ENCODE assay signal across 13 cellular contexts in the genomic region with DNA sequence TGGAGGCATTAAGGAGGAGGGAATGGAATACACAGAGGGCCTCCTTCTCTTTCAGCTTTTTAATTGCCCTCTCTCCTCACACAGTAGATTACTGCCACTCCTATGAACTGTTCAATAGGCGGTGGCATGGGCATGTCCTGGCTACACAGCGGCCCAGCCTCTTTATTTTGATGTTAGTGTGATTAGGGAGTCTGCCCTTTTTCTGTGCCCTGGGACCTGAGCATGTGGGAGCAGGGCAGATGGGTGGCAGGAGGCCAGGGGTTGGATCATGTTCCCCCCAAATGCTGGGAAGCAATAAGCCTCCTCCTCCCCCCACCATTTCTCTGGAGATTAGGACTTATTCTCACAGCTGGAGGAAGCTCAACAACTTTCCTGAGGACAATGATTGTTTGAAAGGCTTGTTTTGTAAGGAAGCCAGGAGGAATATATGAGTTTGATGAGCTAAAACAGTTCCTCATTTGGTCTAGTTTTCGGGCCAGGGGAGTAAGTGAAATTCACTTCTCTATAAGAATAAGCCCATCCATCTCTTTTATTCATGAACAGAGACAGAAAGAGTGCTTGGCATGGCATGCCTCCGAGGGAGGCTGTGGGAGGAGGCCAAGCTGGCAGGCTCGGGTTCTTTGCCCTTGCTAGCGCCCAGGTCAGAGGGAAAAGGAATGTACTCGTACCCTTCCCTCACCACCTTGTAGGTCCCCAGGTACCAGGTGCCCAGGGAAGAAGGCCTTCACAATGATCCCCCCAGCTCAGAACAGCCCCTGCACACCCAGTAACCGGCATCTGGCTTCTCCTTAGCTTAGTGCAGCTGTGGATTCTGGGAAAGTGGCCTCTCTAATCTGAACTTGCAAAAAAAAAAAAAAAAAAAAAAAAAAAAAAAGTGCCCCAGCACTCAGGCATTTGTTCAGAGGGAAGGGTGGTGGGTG. TPM values are rescaled to one million over a fixed set of nuclear protein-coding genes. Genes with fewer than 3 reads are reported as not detected.
DNase-seq lines count a peak whose midpoint lies in the region; ATAC-seq, FAIRE-seq and TF ChIP-seq lines count a peak whose summit lies in the region.
"Had no signal": no experiment of that assay in that cellular context is flagged by ENCODE, and none has a peak within 500 bp of the region (broad histone marks: within the 10 kb centered on the region; RNA-seq: fewer than 3 reads in every experiment).

No MANE protein-coding gene starts in this region.

- no peak for TF ChIP-seq CTCF in WTC11 (IDR thresholded peaks at IDR 0.05)
- no peak for TF ChIP-seq CTCF in retinal pigment epithelial cell (conservative IDR thresholded peaks at IDR 0.05; ENCODE audit: low read depth, low read length)

- no peak for ATAC-seq in WTC11
- ATAC-seq in GM18868 (IDR thresholded peaks at IDR 0.05; ENCODE audit: unreplicated experiment) = no peak

- CTCF ChIA-PET in WTC11 (lab: Charles Lee) = interaction anchor here (0.6 to 2.3 kb wide), 13 partner anchors 15 to 509 kb away, joined by 3 to 12 read pairs (median 4); partner anchors contain the start of gene HEPACAM

- H3K27me3 Mint-ChIP-seq in WTC11 (ENCODE audit: low read depth) = peaks cover 92% of the 10 kb centered on the region

- H3K4me3 Mint-ChIP-seq in WTC11 = peak overlapping the region; percentile 61

- no peak for TF ChIP-seq POLR2A in GM12891 (IDR thresholded peaks at IDR 0.05; ENCODE audit: low read depth, low read length)

- H3K27ac Mint-ChIP-seq in WTC11 = no peak overlapping the region
- H3K27ac Mint-ChIP-seq: activated CD4-positive, alpha-beta memory T cell treated with anti-CD3 and anti-CD28 coated beads, Interleukin-2, amount 10 ng/mL, durations not matched to agents 7 days and 5 days had no signal

- no peak for FAIRE-seq in GM12891 (lab: Jason Lieb, UNC)
- FAIRE-seq: bronchial epithelial cell, HTR-8/SVneo, pancreas had no signal

- peaks cover 6% of the 10 kb centered on the region for H3K9me3 Mint-ChIP-seq in WTC11
- H3K9me3 Mint-ChIP-seq: activated CD4-positive, alpha-beta memory T cell treated with anti-CD3 and anti-CD28 coated beads, Interleukin-2, amount 10 ng/mL, durations not matched to agents 7 days and 5 days had no signal

- no peaks in the 10 kb centered on the region for H3K9me3 ChIP-seq in iPS-18c (ENCODE audit: control insufficient read depth, insufficient read depth, low read length)
- H3K9me3 ChIP-seq: pancreas had no signal

- no peaks in the 10 kb centered on the region for H3K4me1 Mint-ChIP-seq in WTC11

- POLR2A ChIA-PET in WTC11 (lab: Charles Lee) = interaction anchor here (0.6 to 2.4 kb wide), 2 partner anchors 44 to 336 kb away, joined by 7 to 10 read pairs; no protein-coding TSS in a partner anchor

- no peaks in the 10 kb centered on the region; the same call in 1 of the 2 replicates for H3K36me3 Mint-ChIP-seq in WTC11

- H3K4me3 ChIP-seq in iPS-18c (ENCODE audit: insufficient read depth, low read depth, low read length) (peak overlapping the region; percentile 54), retinal pigment epithelial cell (ENCODE audit: low read length) (peak overlapping the region; percentile 28)
- H3K4me3 ChIP-seq: SK-N-MC had no signal

- DNase-seq in DMS 273 treated with DMSO at 0.1 percent for 48 hours (lab: John Stamatoyannopoulos, UW) = peak; percentile 74
- DNase-seq in WTC11 (ENCODE audit: low spot score) = no peak
- no peak for DNase-seq in retinal pigment epithelial cell (ENCODE audit: low read depth)
- no peak for DNase-seq in middle frontal gyrus (ENCODE audit: extremely low spot score, low spot score)
- DNase-seq in NCI-H2107 treated with DMSO at 0.1 percent for 48 hours (lab: John Stamatoyannopoulos, UW; ENCODE audit: unreplicated experiment) = no peak
- no peak for DNase-seq in GM12891 (ENCODE audit: insufficient read length, low spot score)

TF ChIP-seq in WTC11, 78 proteins besides CTCF, POLR2A, EP300 and RAD21:
- TF ChIP-seq ZNF121 (CRISPR knock-in tag; IDR thresholded peaks at IDR 0.05) (no peak), ELF4 (CRISPR knock-in tag; IDR thresholded peaks at IDR 0.05; ENCODE audit: low read depth) (no peak)
- TF ChIP-seq, protein P1, sequence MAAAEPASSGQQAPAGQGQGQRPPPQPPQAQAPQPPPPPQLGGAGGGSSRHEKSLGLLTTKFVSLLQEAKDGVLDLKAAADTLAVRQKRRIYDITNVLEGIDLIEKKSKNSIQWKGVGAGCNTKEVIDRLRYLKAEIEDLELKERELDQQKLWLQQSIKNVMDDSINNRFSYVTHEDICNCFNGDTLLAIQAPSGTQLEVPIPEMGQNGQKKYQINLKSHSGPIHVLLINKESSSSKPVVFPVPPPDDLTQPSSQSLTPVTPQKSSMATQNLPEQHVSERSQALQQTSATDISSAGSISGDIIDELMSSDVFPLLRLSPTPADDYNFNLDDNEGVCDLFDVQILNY (CRISPR knock-in tag; IDR thresholded peaks at IDR 0.05) = no peak

TF ChIP-seq in GM12891, 5 proteins besides CTCF, POLR2A, EP300 and RAD21:
- TF ChIP-seq PAX5 (IDR thresholded peaks at IDR 0.05; ENCODE audit: insufficient read depth, low read length, severe bottlenecking) (no peak), SPI1 (IDR thresholded peaks at IDR 0.05; ENCODE audit: low read depth, low read length) (no peak), TAF1 (IDR thresholded peaks at IDR 0.05; ENCODE audit: low read depth, low read length) (no peak), POU2F2 (IDR thresholded peaks at IDR 0.05; ENCODE audit: low read depth, low read length) (no peak), POLR2AphosphoS5 (IDR thresholded peaks at IDR 0.05; ENCODE audit: low read depth, low read length) (no peak)

RNA-seq across cellular contexts. Expression of gene HEPN1, which starts 1.0 kb away (rescaled TPM):
- total RNA-seq in WTC11 (2021) = not detected in 3 replicates
- polyA plus RNA-seq in GM12891 (2012; ENCODE audit: low read depth, missing spikeins) = not detected
- total RNA-seq: activated CD4-positive, alpha-beta memory T cell treated with anti-CD3 and anti-CD28 coated beads, Interleukin-2, amount 10 ng/mL, durations not matched to agents 7 days and 5 days; bronchial epithelial cell; pancreas had no signal

RNA-seq across cellular contexts. Expression of gene HEPACAM, which starts 15.8 kb away (rescaled TPM):
- total RNA-seq in WTC11 (2021) = not detected in 3 replicates
- polyA plus RNA-seq in GM12891 (2012; ENCODE audit: low read depth, missing spikeins) = not detected
- total RNA-seq: activated CD4-positive, alpha-beta memory T cell treated with anti-CD3 and anti-CD28 coated beads, Interleukin-2, amount 10 ng/mL, durations not matched to agents 7 days and 5 days; bronchial epithelial cell had no signal

RNA-seq across cellular contexts. Expression of gene ROBO4, which starts 22.4 kb away (rescaled TPM):
- total RNA-seq in WTC11 (2021) = 0.07 to 0.13 TPM (median 0.09 TPM) in 3 replicates
- polyA plus RNA-seq in GM12891 (2012; ENCODE audit: low read depth, missing spikeins) = not detected
- total RNA-seq: activated CD4-positive, alpha-beta memory T cell treated with anti-CD3 and anti-CD28 coated beads, Interleukin-2, amount 10 ng/mL, durations not matched to agents 7 days and 5 days; bronchial epithelial cell had no signal

RNA-seq across cellular contexts. Expression of gene CCDC15, which starts 33.9 kb away (rescaled TPM):
- 2.1 to 2.6 TPM (median 2.4 TPM) in 3 replicates for total RNA-seq in WTC11 (2021)
- polyA plus RNA-seq in GM12891 (2012; ENCODE audit: low read depth, missing spikeins) = 0.95 TPM

RNA-seq across cellular contexts. Expression of gene ROBO3, which starts 54.9 kb away (rescaled TPM):
- 21.3 to 27.5 TPM (median 25.3 TPM) in 3 replicates for total RNA-seq in WTC11 (2021)
- 0.50 TPM for polyA plus RNA-seq in GM12891 (2012; ENCODE audit: low read depth, missing spikeins)
